Comparison of ENCODE assay signal across 15 cellular contexts in the genomic region with DNA sequence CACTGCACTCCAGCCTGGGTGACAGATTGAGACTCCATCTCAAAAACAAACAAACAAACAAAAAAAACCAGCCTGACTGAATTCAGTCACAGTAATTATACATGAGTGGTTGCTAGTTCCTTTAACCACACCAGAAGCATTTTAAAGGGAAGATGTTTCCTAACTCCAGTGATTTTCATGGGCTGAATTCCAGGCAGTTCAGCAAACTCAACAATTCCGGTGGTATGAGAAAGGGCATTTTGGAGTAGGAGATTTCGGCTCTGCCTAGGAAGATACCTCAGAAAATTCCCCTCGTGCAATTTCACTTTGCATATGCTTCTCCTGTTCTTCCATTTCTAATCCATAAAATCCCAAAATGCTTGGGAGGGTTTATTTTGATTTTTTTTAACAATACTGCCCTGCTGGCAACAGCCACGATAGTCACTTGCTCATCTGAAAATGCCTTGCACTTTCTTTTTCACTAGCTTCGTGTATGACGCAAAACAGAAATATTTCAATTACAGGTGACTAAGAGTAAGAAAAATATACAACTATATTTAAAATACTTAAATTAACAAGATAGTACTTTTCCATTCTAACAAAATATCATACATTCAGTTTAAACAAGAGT. TPM values are rescaled to one million over a fixed set of nuclear protein-coding genes. Genes with fewer than 3 reads are reported as not detected.
DNase-seq lines count a peak whose midpoint lies in the region; ATAC-seq, FAIRE-seq and TF ChIP-seq lines count a peak whose summit lies in the region.
"Had no signal": no experiment of that assay in that cellular context is flagged by ENCODE, and none has a peak within 500 bp of the region (broad histone marks: within the 10 kb centered on the region; RNA-seq: fewer than 3 reads in every experiment).

No MANE protein-coding gene starts in this region.

- no peak overlapping the region for H3K4me2 ChIP-seq in HepG2 (ENCODE audit: low read depth, low read length)

- no peak for TF ChIP-seq CTCF in HepG2 (CRISPR knock-in tag; IDR thresholded peaks at IDR 0.05)

- no peaks in the 10 kb centered on the region for H4K20me1 ChIP-seq in HepG2 (ENCODE audit: insufficient read depth, low read length)

- no peak overlapping the region for H3K27ac ChIP-seq in HepG2 (ENCODE audit: extremely low read length, insufficient read depth, low read length)
- H3K27ac ChIP-seq in effector memory CD4-positive, alpha-beta T cell (ENCODE audit: insufficient read depth, low read length, poor library complexity, severe bottlenecking): no peak overlapping the region
- H3K27ac ChIP-seq: cardiac muscle cell, ovary had no signal

- WGBS in HepG2 (ENCODE audit: low lambda C conversion rate): 97% methylated on average over 6 of the region's 6 CpGs

- H3K27me3 ChIP-seq in adipocyte (replicated peaks; ENCODE audit: control insufficient read depth, insufficient read depth, low read length) (no peaks in the 10 kb centered on the region), HepG2 (ENCODE audit: control insufficient read depth in 1 of 2, insufficient read depth in 2 of 2, low read length in 2 of 2) (no peaks in the 10 kb centered on the region)
- H3K27me3 ChIP-seq in effector memory CD4-positive, alpha-beta T cell (replicated peaks; ENCODE audit: control insufficient read depth, insufficient read depth, low read length, poor library complexity, severe bottlenecking): no peaks in the 10 kb centered on the region
- H3K27me3 ChIP-seq: cardiac muscle cell, ovary had no signal

- TF ChIP-seq RAD21 in HepG2 (CRISPR knock-in tag; IDR thresholded peaks at IDR 0.05): no peak

- CTCF ChIA-PET in HepG2 (lab: Yijun Ruan, JAX; ENCODE audit: low intra/inter-chr PET ratio, low total read pairs): no interaction called here

- no peaks in the 10 kb centered on the region for H3K79me2 ChIP-seq in HepG2 (ENCODE audit: insufficient read depth, low read length)

- H3K36me3 ChIP-seq in adipocyte (ENCODE audit: control insufficient read depth, insufficient read depth, low read length, severe bottlenecking): peaks cover 8% of the 10 kb centered on the region
- H3K36me3 ChIP-seq in HepG2 (replicated peaks in 1 of 2; ENCODE audit: control insufficient read depth in 1 of 2, insufficient read depth in 2 of 2, low read length in 2 of 2): peaks cover 31 to 73% of the 10 kb centered on the region in 2 experiments
- H3K36me3 ChIP-seq in effector memory CD4-positive, alpha-beta T cell (ENCODE audit: control insufficient read depth, insufficient read depth, low read length): no peaks in the 10 kb centered on the region
- H3K36me3 ChIP-seq: ovary had no signal

- in situ Hi-C loops in HepG2 (cut with HindIII; ENCODE audit: extremely low pct_ligation_motif_present, low pct_unique_long_range_greater_than_20kb): no loop called here

- H3K4me1 ChIP-seq in adipocyte (ENCODE audit: control insufficient read depth, insufficient read depth, low read length) (peaks cover 43% of the 10 kb centered on the region), HepG2 (ENCODE audit: insufficient read depth, low read length) (no peaks in the 10 kb centered on the region)
- H3K4me1 ChIP-seq in effector memory CD4-positive, alpha-beta T cell (ENCODE audit: control insufficient read depth, insufficient read depth, low read length, poor library complexity, severe bottlenecking): no peaks in the 10 kb centered on the region

- ATAC-seq in GM21619 (IDR thresholded peaks at IDR 0.05; ENCODE audit: unreplicated experiment): peak; percentile 55
- ATAC-seq in HepG2: no peak
- ATAC-seq: left ventricle myocardium superior had no signal

- H3K9ac ChIP-seq in adipocyte (ENCODE audit: low read length): no peak overlapping the region
- H3K9ac ChIP-seq in HepG2 (ENCODE audit: insufficient read depth, low read depth, low read length): no peak overlapping the region

- no peak for FAIRE-seq in HepG2 (lab: Jason Lieb, UNC)
- FAIRE-seq in GM19239 (lab: Jason Lieb, UNC): no peak
- FAIRE-seq: RCC 7860 had no signal

- POLR2A ChIA-PET in HepG2 (lab: Yijun Ruan, JAX): no interaction called here

- no peak for TF ChIP-seq EP300 in HepG2 (IDR thresholded peaks at IDR 0.05; ENCODE audit: low read depth in 2 of 2, low read length in 2 of 2)
- no peak for TF ChIP-seq EP300 in HepG2 (CRISPR knock-in tag; IDR thresholded peaks at IDR 0.05; ENCODE audit: borderline replicate concordance)

- H3K9me3 ChIP-seq in adipocyte (ENCODE audit: control insufficient read depth, low read length) (no peaks in the 10 kb centered on the region), HepG2 (ENCODE audit: low read length) (no peaks in the 10 kb centered on the region)
- H3K9me3 ChIP-seq in effector memory CD4-positive, alpha-beta T cell (ENCODE audit: control insufficient read depth, low read length): no peaks in the 10 kb centered on the region
- H3K9me3 ChIP-seq: ovary had no signal

- DNase-seq in AG08396 (ENCODE audit: low spot score): peak; percentile 22
- peak; percentile 83 for DNase-seq in adipocyte (ENCODE audit: low read depth)
- no peak for DNase-seq in HepG2 (ENCODE audit: low spot score)
- DNase-seq in GM19239 (ENCODE audit: insufficient read length, low spot score): no peak
- no peak for DNase-seq in effector memory CD4-positive, alpha-beta T cell
- DNase-seq in NCI-H1694 treated with DMSO at 0.1 percent for 48 hours (lab: John Stamatoyannopoulos, UW): no peak
- DNase-seq in head of caudate nucleus: no peak
- DNase-seq: activated T-cell treated with anti-CD3 and anti-CD28 coated beads for 4 hours; CD4-positive, alpha-beta T cell; left ventricle myocardium superior; NCI-H2029 had no signal

- TF ChIP-seq POLR2A in HepG2 (IDR thresholded peaks at IDR 0.05; ENCODE audit: insufficient read depth in 1 of 2, low read depth in 2 of 2, low read length in 2 of 2): no peak

- BruUV-seq in HepG2 (replicated peaks; lab: Mats Ljungman, UMichigan): TSS peak; percentile 25

- H3K4me3 ChIP-seq in adipocyte (ENCODE audit: low read length) (no peak overlapping the region), HepG2 (replicated peaks in 1 of 3; ENCODE audit: insufficient read depth in 1 of 3, low read depth in 2 of 3, low read length in 3 of 3) (no peak overlapping the region)
- no peak overlapping the region for H3K4me3 ChIP-seq in effector memory CD4-positive, alpha-beta T cell (ENCODE audit: insufficient read depth, low read depth, low read length, poor library complexity, severe bottlenecking)
- H3K4me3 ChIP-seq: cardiac muscle cell, ovary had no signal

- no peak overlapping the region for H2AFZ ChIP-seq in HepG2 (ENCODE audit: low read length)

- intact Hi-C loops in HepG2 (cut with micrococcal nuclease; ENCODE audit: unreplicated experiment) (no loop called here), head of caudate nucleus (cut with DNase I) (no loop called here)

TF ChIP-seq in HepG2, 621 proteins besides CTCF, POLR2A, EP300 and RAD21 (continues in another document):
- TF ChIP-seq HBP1 (CRISPR knock-in tag; IDR thresholded peaks at IDR 0.05; ENCODE audit: low read depth) (no peak), MZF1 (CRISPR knock-in tag; IDR thresholded peaks at IDR 0.05; ENCODE audit: borderline replicate concordance) (no peak), RFX5 (IDR thresholded peaks at IDR 0.05; ENCODE audit: low read depth, low read length) (no peak)
- TF ChIP-seq, protein P1, sequence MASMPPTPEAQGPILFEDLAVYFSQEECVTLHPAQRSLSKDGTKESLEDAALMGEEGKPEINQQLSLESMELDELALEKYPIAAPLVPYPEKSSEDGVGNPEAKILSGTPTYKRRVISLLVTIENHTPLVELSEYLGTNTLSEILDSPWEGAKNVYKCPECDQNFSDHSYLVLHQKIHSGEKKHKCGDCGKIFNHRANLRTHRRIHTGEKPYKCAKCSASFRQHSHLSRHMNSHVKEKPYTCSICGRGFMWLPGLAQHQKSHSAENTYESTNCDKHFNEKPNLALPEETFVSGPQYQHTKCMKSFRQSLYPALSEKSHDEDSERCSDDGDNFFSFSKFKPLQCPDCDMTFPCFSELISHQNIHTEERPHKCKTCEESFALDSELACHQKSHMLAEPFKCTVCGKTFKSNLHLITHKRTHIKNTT (CRISPR knock-in tag; IDR thresholded peaks at IDR 0.05): no peak

RNA-seq across cellular contexts. Expression of gene IPCEF1, which starts 48.3 kb away (rescaled TPM):
- total RNA-seq in HepG2 (2016; rRNA removed; fragmentation: Illumina TruSeq; extraction: Trizol): not detected in 2 replicates
- total RNA-seq in HepG2 (2016; cell fraction: cytosol; rRNA removed; fragmentation: Illumina TruSeq; extraction: Trizol; ENCODE audit: low read depth): 0.62 TPM in 1 of 2 replicates, not detected in the other
- 0.06 and 0.30 TPM in 2 replicates for total RNA-seq in HepG2 (2016; cell fraction: insoluble cytoplasmic fraction; rRNA removed; fragmentation: Illumina TruSeq; extraction: Trizol)
- total RNA-seq in HepG2 (2016; cell fraction: membrane; rRNA removed; fragmentation: Illumina TruSeq; extraction: Trizol): not detected in 2 replicates
- not detected in 2 replicates for total RNA-seq in HepG2 (2016; cell fraction: nucleus; rRNA removed; fragmentation: Illumina TruSeq; extraction: Trizol)
- polyA plus RNA-seq in HepG2 (2011; rRNA removed): 0.03 and 0.22 TPM in 2 replicates
- 0.10 and 0.19 TPM in 2 replicates for polyA plus RNA-seq in HepG2 (2011; cell fraction: cytosol; rRNA removed)
- 0.02 and 0.23 TPM in 2 replicates for polyA plus RNA-seq in HepG2 (2011; cell fraction: nucleus; rRNA removed)
- polyA plus RNA-seq in HepG2 (2012): 0.03 TPM in 1 of 2 replicates, not detected in the other
- polyA plus RNA-seq in HepG2 (2016; cell fraction: cytosol; fragmentation: Illumina TruSeq; extraction: Trizol; ENCODE audit: low read depth): not detected in 2 replicates
- not detected in 2 replicates for polyA plus RNA-seq in HepG2 (2016; cell fraction: insoluble cytoplasmic fraction; fragmentation: Illumina TruSeq; extraction: Trizol; ENCODE audit: low read depth)
- polyA plus RNA-seq in HepG2 (2016; cell fraction: membrane; fragmentation: Illumina TruSeq; extraction: Trizol; ENCODE audit: low read depth): not detected in 2 replicates
- not detected in 2 replicates for polyA plus RNA-seq in HepG2 (2016; cell fraction: nucleus; fragmentation: Illumina TruSeq; extraction: Trizol; ENCODE audit: insufficient read depth, low read depth)
- polyA minus RNA-seq in HepG2 (2011; rRNA and poly(A)+ RNA removed; ENCODE audit: low replicate concordance): not detected in 2 replicates
- polyA minus RNA-seq in HepG2 (2011; cell fraction: cytosol; rRNA and poly(A)+ RNA removed): 0.20 TPM in 1 of 2 replicates, not detected in the other
- 0.12 and 0.13 TPM in 2 replicates for polyA minus RNA-seq in HepG2 (2011; cell fraction: nucleus; rRNA and poly(A)+ RNA removed)
- polyA plus RNA-seq: cardiac muscle cell had no signal

Comparison
In these comparisons a context has a peak if more than half of its experiments do, and no peak if none do; other contexts are left out.
1. DNase-seq: peak in AG08396 (single experiment) and adipocyte (single experiment); none in HepG2 (single experiment), GM19239 (single experiment), effector memory CD4-positive, alpha-beta T cell (0 of 3), NCI-H1694 treated with DMSO at 0.1 percent for 48 hours (single experiment) and head of caudate nucleus (0 of 42).